18 cellular contexts compared by ENCODE assay signal in genomic region chr15:84727429-84727828, GRCh38. TPM values are rescaled to one million over a fixed set of nuclear protein-coding genes. Genes with fewer than 3 reads are reported as not detected.
DNase-seq lines count a peak whose midpoint lies in the region; ATAC-seq, FAIRE-seq and TF ChIP-seq lines count a peak whose summit lies in the region.
"Had no signal": no experiment of that assay in that cellular context is flagged by ENCODE, and none has a peak within 500 bp of the region (broad histone marks: within the 10 kb centered on the region; RNA-seq: fewer than 3 reads in every experiment).

No MANE protein-coding gene starts in this region.

- no peaks in the 10 kb centered on the region for H3K27me3 Mint-ChIP-seq in natural killer cell (ENCODE audit: low read depth in 2 of 2)
- no peaks in the 10 kb centered on the region for H3K27me3 Mint-ChIP-seq in natural killer cell treated with Interleukin-12 subunit alpha and Interleukin-12 subunit beta and Interleukin-15 and Interleukin-18, amount 100 ng/mL, for 72 hours
- H3K27me3 Mint-ChIP-seq: CD4-positive, CD25-positive, alpha-beta regulatory T cell had no signal

- ATAC-seq in natural killer cell, result no peak
- ATAC-seq in natural killer cell treated with Interleukin-12 subunit alpha and Interleukin-12 subunit beta and Interleukin-15 and Interleukin-18, amount 100 ng/mL, for 72 hours, result no peak
- ATAC-seq in RWPE2 (ENCODE audit: low read depth), result peak; percentile 58
- no peak for ATAC-seq in GM18502 (IDR thresholded peaks at IDR 0.05; ENCODE audit: poor library complexity, unreplicated experiment)
- ATAC-seq: HCT116 had no signal

- H3K9me3 Mint-ChIP-seq in natural killer cell, result no peaks in the 10 kb centered on the region
- no peaks in the 10 kb centered on the region for H3K9me3 Mint-ChIP-seq in natural killer cell treated with Interleukin-12 subunit alpha and Interleukin-12 subunit beta and Interleukin-15 and Interleukin-18, amount 100 ng/mL, for 72 hours
- H3K9me3 Mint-ChIP-seq: CD4-positive, CD25-positive, alpha-beta regulatory T cell had no signal

- intact Hi-C loops in natural killer cell (cut with micrococcal nuclease), result no loop called here

- H3K36me3 ChIP-seq in RWPE2 (ENCODE audit: low read depth), result no peaks in the 10 kb centered on the region
- H3K36me3 ChIP-seq: SJCRH30 had no signal

- H3K9me3 ChIP-seq in RWPE2 (ENCODE audit: severe bottlenecking), result no peaks in the 10 kb centered on the region
- H3K9me3 ChIP-seq: SJCRH30 had no signal

- TF ChIP-seq CTCF in natural killer cell (IDR thresholded peaks at IDR 0.05) (no peak), RWPE2 (IDR thresholded peaks at IDR 0.05; ENCODE audit: poor library complexity, severe bottlenecking) (no peak)

- H3K4me3 Mint-ChIP-seq in natural killer cell, result no peak overlapping the region
- H3K4me3 Mint-ChIP-seq in natural killer cell treated with Interleukin-12 subunit alpha and Interleukin-12 subunit beta and Interleukin-15 and Interleukin-18, amount 100 ng/mL, for 72 hours, result no peak overlapping the region

- no peaks in the 10 kb centered on the region for H3K36me3 Mint-ChIP-seq in natural killer cell
- H3K36me3 Mint-ChIP-seq in natural killer cell treated with Interleukin-12 subunit alpha and Interleukin-12 subunit beta and Interleukin-15 and Interleukin-18, amount 100 ng/mL, for 72 hours, result no peaks in the 10 kb centered on the region
- H3K36me3 Mint-ChIP-seq: CD4-positive, CD25-positive, alpha-beta regulatory T cell had no signal

- no peak overlapping the region for H3K4me3 ChIP-seq in RWPE2 (ENCODE audit: severe bottlenecking)
- H3K4me3 ChIP-seq: SJCRH30 had no signal

- peaks cover 19 to 28% of the 10 kb centered on the region in 2 donors for H3K4me1 Mint-ChIP-seq in natural killer cell
- peaks cover 9 to 12% of the 10 kb centered on the region in 2 donors for H3K4me1 Mint-ChIP-seq in natural killer cell treated with Interleukin-12 subunit alpha and Interleukin-12 subunit beta and Interleukin-15 and Interleukin-18, amount 100 ng/mL, for 72 hours (ENCODE audit: low read depth in 2 of 2)

- no peaks in the 10 kb centered on the region for H3K27me3 ChIP-seq in RWPE2 (ENCODE audit: insufficient read depth, poor library complexity, severe bottlenecking)
- H3K27me3 ChIP-seq: SJCRH30 had no signal

- DNase-seq in natural killer cell (no peak), RWPE2 (ENCODE audit: low spot score) (no peak), glomerular visceral epithelial cell (ENCODE audit: extremely low spot score) (peak; percentile 33), NOMO-1 treated with DMSO at 0.1 percent for 48 hours (lab: John Stamatoyannopoulos, UW; ENCODE audit: unreplicated experiment) (no peak), KG1 (lab: John Stamatoyannopoulos, UW) (no peak), urothelium cell line (ENCODE audit: low spot score) (no peak)
- no peak for DNase-seq in natural killer cell treated with Interleukin-12 subunit alpha and Interleukin-12 subunit beta and Interleukin-15 and Interleukin-18, amount 100 ng/mL, for 72 hours (ENCODE audit: low spot score)
- DNase-seq: CD4-positive, CD25-positive, alpha-beta regulatory T cell; DND-41; NCI-H1092; NCI-H2227 treated with DMSO at 0.1 percent for 48 hours; NCI-H526; OCI-M1; RPMI8226; SJCRH30 had no signal

- H3K4me1 ChIP-seq in RWPE2 (ENCODE audit: insufficient read depth, poor library complexity, severe bottlenecking), result peaks cover 12% of the 10 kb centered on the region

- FAIRE-seq in urothelium cell line (lab: Jason Lieb, UNC), result no peak
- FAIRE-seq: A204.1 had no signal

- H3K27ac ChIP-seq in RWPE2 (ENCODE audit: poor library complexity, severe bottlenecking), result no peak overlapping the region
- H3K27ac ChIP-seq: SJCRH30 had no signal

- peak overlapping the region; percentile 31 to 40 for H3K27ac Mint-ChIP-seq in natural killer cell
- no peak overlapping the region for H3K27ac Mint-ChIP-seq in natural killer cell treated with Interleukin-12 subunit alpha and Interleukin-12 subunit beta and Interleukin-15 and Interleukin-18, amount 100 ng/mL, for 72 hours

RNA-seq across cellular contexts. Expression of gene SEC11A, which starts 11.5 kb away (rescaled TPM):
- 10 to 100 TPM; 78.7 to 89.3 (median 81.8) TPM for total RNA-seq in natural killer cell
- 100 to 1,000 TPM in 1 of 2 donors, 10 to 100 TPM in 1; 73.0 to 114 TPM for total RNA-seq in natural killer cell treated with Interleukin-12 subunit alpha and Interleukin-12 subunit beta and Interleukin-15 and Interleukin-18, amount 100 ng/mL, for 72 hours

RNA-seq across cellular contexts. Expression of gene ZNF592, which starts 21.0 kb away (rescaled TPM):
- 10 to 100 TPM; 38.0 to 43.8 (median 39.1) TPM for total RNA-seq in natural killer cell
- 10 to 100 TPM; 23.7 to 41.3 TPM for total RNA-seq in natural killer cell treated with Interleukin-12 subunit alpha and Interleukin-12 subunit beta and Interleukin-15 and Interleukin-18, amount 100 ng/mL, for 72 hours

Comparison
In these comparisons a context has a peak if more than half of its experiments do, and no peak if none do; other contexts are left out.
1. H3K27ac Mint-ChIP-seq: peak in natural killer cell (2 of 2); none in natural killer cell treated with Interleukin-12 subunit alpha and Interleukin-12 subunit beta and Interleukin-15 and Interleukin-18, amount 100 ng/mL, for 72 hours (0 of 2).